In the genomic region with DNA sequence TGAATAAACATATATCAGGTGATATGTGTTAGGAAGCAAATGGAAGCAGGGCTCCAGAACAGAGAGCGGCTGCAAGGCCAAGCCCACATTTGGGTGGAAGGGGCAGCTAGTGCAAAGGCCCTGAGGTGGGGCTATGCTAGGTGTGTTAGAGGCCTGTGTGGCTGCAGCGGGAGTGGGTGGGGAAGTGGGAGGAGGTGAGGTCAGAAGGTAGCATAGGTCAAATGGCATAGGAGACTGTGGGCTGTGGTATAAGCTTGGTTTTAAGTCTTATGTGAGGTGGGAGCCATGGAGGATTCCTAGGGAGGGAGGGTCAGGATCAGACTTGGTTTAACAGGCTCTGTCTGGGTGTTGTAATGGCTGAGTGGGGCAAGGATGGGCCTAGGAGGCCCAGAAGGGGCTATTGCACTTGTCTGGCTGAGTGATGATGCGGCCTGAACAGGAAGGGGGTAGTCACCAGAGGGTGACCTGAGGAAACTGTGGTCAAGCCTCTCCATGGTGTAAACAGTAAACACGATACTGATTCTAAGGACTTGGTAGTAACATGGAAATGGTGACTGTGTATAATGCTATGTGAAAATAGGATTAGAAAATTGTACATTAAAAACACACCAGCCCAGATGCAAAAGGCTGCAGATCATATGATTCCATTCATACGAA, we compare ENCODE assay signal across 7 cellular contexts. TPM values are rescaled to one million over a fixed set of nuclear protein-coding genes. Genes with fewer than 3 reads are reported as not detected.
DNase-seq lines count a peak whose midpoint lies in the region; ATAC-seq and TF ChIP-seq lines count a peak whose summit lies in the region.

No MANE protein-coding gene starts in this region.

- CTCF ChIA-PET in Panc1 (lab: Charles Lee), result no interaction called here

- H3K27me3 Mint-ChIP-seq in HFFc6 (ENCODE audit: insufficient read depth), result peaks cover 5% of the 10 kb centered on the region

- H3K4me3 ChIP-seq in Panc1 (ENCODE audit: low read depth in 2 of 2, low read length in 2 of 2) (no peak overlapping the region), esophagus squamous epithelium (no peak overlapping the region), stomach smooth muscle (ENCODE audit: low read length in 2 of 2) (no peak overlapping the region)

- no peak overlapping the region for H3K9ac ChIP-seq in stomach smooth muscle (ENCODE audit: low read length in 2 of 2)

- WGBS in esophagus squamous epithelium, 2 donors, result 67 to 72% methylated on average over 5 of the region's 5 CpGs

- TF ChIP-seq CTCF in HFFc6 (IDR thresholded peaks at IDR 0.05) (no peak), Panc1 (IDR thresholded peaks at IDR 0.05) (no peak), esophagus squamous epithelium (IDR thresholded peaks at IDR 0.05) (no peak)

- H3K27me3 ChIP-seq in Panc1 (ENCODE audit: control insufficient read depth, insufficient read depth, low read length) (no peaks in the 10 kb centered on the region), esophagus squamous epithelium (no peaks in the 10 kb centered on the region), stomach smooth muscle (ENCODE audit: control insufficient read depth in 1 of 2, insufficient read depth in 2 of 2, low read length in 2 of 2) (no peaks in the 10 kb centered on the region)

- intact Hi-C loops in Panc1 (cut with micrococcal nuclease; ENCODE audit: unreplicated experiment), result no loop called here
- intact Hi-C loops in esophagus squamous epithelium (cut with DNase I), result no loop called here
- intact Hi-C loops in posterior vena cava (cut with DNase I), result no loop called here

- H3K9me3 ChIP-seq in Panc1 (ENCODE audit: control insufficient read depth, insufficient read depth, low read depth, low read length) (no peaks in the 10 kb centered on the region), esophagus squamous epithelium (no peaks in the 10 kb centered on the region), stomach smooth muscle (ENCODE audit: control insufficient read depth in 2 of 2, low read length in 2 of 2) (no peaks in the 10 kb centered on the region)

- no peaks in the 10 kb centered on the region for H3K9me3 Mint-ChIP-seq in HFFc6

- peak overlapping the region; percentile 97 for H3K27ac Mint-ChIP-seq in HFFc6

- POLR2A ChIA-PET in Panc1 (lab: Charles Lee), result interaction anchor here (1.0 kb wide), 1 partner anchor 17 kb away, joined by 3 read pairs; no protein-coding TSS in a partner anchor

- H3K36me3 Mint-ChIP-seq in HFFc6 (ENCODE audit: low read depth), result no peaks in the 10 kb centered on the region

- H3K36me3 ChIP-seq in Panc1 (ENCODE audit: control insufficient read depth, insufficient read depth, low read length) (no peaks in the 10 kb centered on the region), esophagus squamous epithelium (peaks cover 0 to 9% (median 0%) of the 10 kb centered on the region in 3 donors), stomach smooth muscle (ENCODE audit: control insufficient read depth in 2 of 2, insufficient read depth in 2 of 2, low read length in 2 of 2) (no peaks in the 10 kb centered on the region)

- ATAC-seq in GM18517 (IDR thresholded peaks at IDR 0.05; ENCODE audit: unreplicated experiment) (peak; percentile 83), Panc1 (no peak)

- H3K4me1 ChIP-seq in Panc1 (ENCODE audit: control insufficient read depth, insufficient read depth, low read length) (peaks cover 92% of the 10 kb centered on the region), esophagus squamous epithelium (peaks cover 39 to 77% (median 49%) of the 10 kb centered on the region in 3 donors), stomach smooth muscle (ENCODE audit: control insufficient read depth, insufficient read depth, low read length) (peaks cover 52% of the 10 kb centered on the region)

- TF ChIP-seq POLR2A in esophagus squamous epithelium (IDR thresholded peaks at IDR 0.05), result no peak

- H3K4me1 Mint-ChIP-seq in HFFc6 (ENCODE audit: low read depth), result peaks cover 68% of the 10 kb centered on the region

- H3K27ac ChIP-seq in Panc1 (ENCODE audit: low read length) (peak overlapping the region; percentile 95), esophagus squamous epithelium (peak overlapping the region in 3 of 4 donors; percentile 16 to 79 (median 56)), stomach smooth muscle (ENCODE audit: low read length) (peak overlapping the region; percentile 70)

- in situ Hi-C loops in Panc1 (cut with HindIII; ENCODE audit: low pct_unique_long_range_greater_than_20kb, low sequenced_read_pairs), result no loop called here

- peak; percentile 96 for DNase-seq in HFFc6
- DNase-seq in Panc1 (ENCODE audit: low read depth, low spot score), result no peak
- DNase-seq in esophagus squamous epithelium (lab: John Stamatoyannopoulos, UW), result no peak
- DNase-seq in posterior vena cava (ENCODE audit: low spot score), result no peak
- no peak for DNase-seq in C1 segment of cervical spinal cord (lab: John Stamatoyannopoulos, UW)

- no TSS peak for BruUV-seq in Panc1 (replicated peaks; lab: Mats Ljungman, UMichigan)

- peak overlapping the region; percentile 70 for H3K4me3 Mint-ChIP-seq in HFFc6

RNA-seq across cellular contexts. Expression of a gene that starts 31.1 kb away (rescaled TPM):
- total RNA-seq in HFFc6 (2021; fragmentation: NEBNext Ultra II Directional; extraction: Animal tissue kit (Norgen Biotek cat#: 25700)), result 10 to 100 TPM; 26.9 to 29.3 (median 29.0) TPM
- total RNA-seq in Panc1 (2021; ENCODE audit: unreplicated experiment), result 51.0 TPM
- polyA plus RNA-seq in Panc1 (2012; ENCODE audit: insufficient read length), result 39.2 TPM
- total RNA-seq in esophagus squamous epithelium, result 10 to 100 TPM; 17.0 to 36.3 (median 22.3) TPM
- 10 to 100 TPM; 25.6 to 36.5 TPM for total RNA-seq in posterior vena cava
